27 cellular contexts compared by ENCODE assay signal in genomic region chr2:233681534-233682099, GRCh38. TPM values are rescaled to one million over a fixed set of nuclear protein-coding genes. Genes with fewer than 3 reads are reported as not detected.
"Had no signal": no experiment of that assay in that cellular context is flagged by ENCODE, and none has a peak within 500 bp of the region (broad histone marks: within the 10 kb centered on the region; RNA-seq: fewer than 3 reads in every experiment).

UGT1A7 (plus strand) TSS chr2:233681901; CDS start chr2:233681938, 37 bp downstream.

- H3K4me1 Mint-ChIP-seq: activated CD4-positive, alpha-beta T cell treated with anti-CD3 and anti-CD28 coated beads, Interleukin-2, amount 10 ng/mL, durations not matched to agents 24 days and 14 days; activated T-helper 17 cell treated with anti-CD3 and anti-CD28 coated beads, Interleukin-2, amount 50 U/mL, for 72 hours; brain; T-helper 17 cell; WTC11 had no signal

- H3K4me3 ChIP-seq: cardiac muscle cell had no signal

- H3K27ac Mint-ChIP-seq: activated CD4-positive, alpha-beta memory T cell treated with anti-CD3 and anti-CD28 coated beads for 36 hours; activated CD4-positive, alpha-beta T cell treated with anti-CD3 and anti-CD28 coated beads, Interleukin-2, amount 10 ng/mL, durations not matched to agents 24 days and 14 days; activated naive CD4-positive, alpha-beta T cell treated with anti-CD3 and anti-CD28 coated beads for 36 hours; activated naive CD8-positive, alpha-beta T cell; activated T-helper 17 cell treated with anti-CD3 and anti-CD28 coated beads, Interleukin-2, amount 50 U/mL, for 72 hours; brain; T-helper 17 cell; WTC11 had no signal

- H3K4me3 Mint-ChIP-seq: activated CD4-positive, alpha-beta memory T cell treated with anti-CD3 and anti-CD28 coated beads for 36 hours; activated CD4-positive, alpha-beta T cell treated with anti-CD3 and anti-CD28 coated beads, Interleukin-2, amount 10 ng/mL, durations not matched to agents 24 days and 14 days; activated naive CD4-positive, alpha-beta T cell treated with anti-CD3 and anti-CD28 coated beads for 36 hours; activated naive CD8-positive, alpha-beta T cell; activated T-cell treated with anti-CD3 and anti-CD28 coated beads, Interleukin-2, amount 50 U/mL, for 4 hours; activated T-helper 17 cell treated with anti-CD3 and anti-CD28 coated beads, Interleukin-2, amount 50 U/mL, for 72 hours; brain; T-helper 17 cell; WTC11 had no signal

- H3K36me3 ChIP-seq: cardiac muscle cell had no signal

- H3K27me3 ChIP-seq: cardiac muscle cell had no signal

- H3K36me3 Mint-ChIP-seq: activated CD4-positive, alpha-beta memory T cell treated with anti-CD3 and anti-CD28 coated beads for 36 hours; activated naive CD8-positive, alpha-beta T cell; brain; WTC11 had no signal

- DNase-seq: activated CD4-positive, alpha-beta memory T cell treated with anti-CD3 and anti-CD28 coated beads for 36 hours; activated CD4-positive, alpha-beta T cell treated with anti-CD3 and anti-CD28 coated beads, Interleukin-2, amount 10 ng/mL, durations not matched to agents 24 days and 14 days; activated CD4-positive, CD25-positive, alpha-beta regulatory T cell treated with anti-CD3 and anti-CD28 coated beads, Interleukin-2, amount 50 U/mL, for 72 hours; activated CD8-positive, alpha-beta memory T cell treated with anti-CD3 and anti-CD28 coated beads for 24 hours; activated gamma-delta T cell; activated naive CD4-positive, alpha-beta T cell treated with anti-CD3 and anti-CD28 coated beads for 36 hours; activated T-cell treated with anti-CD3 and anti-CD28 coated beads, Interleukin-2, amount 50 U/mL, for 4 hours; amygdala; KBM-7; NCI-H1105 treated with DMSO at 0.1 percent for 48 hours; NCI-H1436 treated with DMSO at 0.1 percent for 48 hours; NCI-H187 treated with DMSO at 0.1 percent for 48 hours; NCI-H2081 treated with DMSO at 0.1 percent for 48 hours; NCI-H446; NCI-H524; SHP77 treated with DMSO at 0.1 percent for 48 hours; T-helper 17 cell; T-helper 9 cell had no signal

- ATAC-seq: activated T-cell treated with anti-CD3 and anti-CD28 coated beads, Interleukin-2, amount 50 U/mL, for 4 hours; activated T-helper 17 cell treated with anti-CD3 and anti-CD28 coated beads, Interleukin-2, amount 50 U/mL, for 72 hours; T-helper 17 cell; WTC11 had no signal

- H3K27ac ChIP-seq: cardiac muscle cell had no signal

- H3K9me3 Mint-ChIP-seq: activated CD4-positive, alpha-beta memory T cell treated with anti-CD3 and anti-CD28 coated beads for 36 hours; activated CD4-positive, alpha-beta T cell treated with anti-CD3 and anti-CD28 coated beads, Interleukin-2, amount 10 ng/mL, durations not matched to agents 24 days and 14 days; activated naive CD4-positive, alpha-beta T cell treated with anti-CD3 and anti-CD28 coated beads for 36 hours; activated T-cell treated with anti-CD3 and anti-CD28 coated beads, Interleukin-2, amount 50 U/mL, for 4 hours; activated T-helper 17 cell treated with anti-CD3 and anti-CD28 coated beads, Interleukin-2, amount 50 U/mL, for 72 hours; WTC11 had no signal

RNA-seq across cellular contexts. Expression of gene UGT1A7, which starts in this region (rescaled TPM):
- total RNA-seq: activated CD4-positive, alpha-beta memory T cell treated with anti-CD3 and anti-CD28 coated beads for 36 hours; activated CD4-positive, alpha-beta T cell treated with anti-CD3 and anti-CD28 coated beads, Interleukin-2, amount 10 ng/mL, durations not matched to agents 24 days and 14 days; activated naive CD4-positive, alpha-beta T cell treated with anti-CD3 and anti-CD28 coated beads for 36 hours; activated T-helper 17 cell treated with anti-CD3 and anti-CD28 coated beads, Interleukin-2, amount 50 U/mL, for 72 hours; astrocyte; cardiac muscle cell; LHCN-M2; M059J; SK-MEL-5; T-helper 17 cell; WTC11 had no signal
- polyA plus RNA-seq: cardiac muscle cell had no signal
